In the genomic region with DNA sequence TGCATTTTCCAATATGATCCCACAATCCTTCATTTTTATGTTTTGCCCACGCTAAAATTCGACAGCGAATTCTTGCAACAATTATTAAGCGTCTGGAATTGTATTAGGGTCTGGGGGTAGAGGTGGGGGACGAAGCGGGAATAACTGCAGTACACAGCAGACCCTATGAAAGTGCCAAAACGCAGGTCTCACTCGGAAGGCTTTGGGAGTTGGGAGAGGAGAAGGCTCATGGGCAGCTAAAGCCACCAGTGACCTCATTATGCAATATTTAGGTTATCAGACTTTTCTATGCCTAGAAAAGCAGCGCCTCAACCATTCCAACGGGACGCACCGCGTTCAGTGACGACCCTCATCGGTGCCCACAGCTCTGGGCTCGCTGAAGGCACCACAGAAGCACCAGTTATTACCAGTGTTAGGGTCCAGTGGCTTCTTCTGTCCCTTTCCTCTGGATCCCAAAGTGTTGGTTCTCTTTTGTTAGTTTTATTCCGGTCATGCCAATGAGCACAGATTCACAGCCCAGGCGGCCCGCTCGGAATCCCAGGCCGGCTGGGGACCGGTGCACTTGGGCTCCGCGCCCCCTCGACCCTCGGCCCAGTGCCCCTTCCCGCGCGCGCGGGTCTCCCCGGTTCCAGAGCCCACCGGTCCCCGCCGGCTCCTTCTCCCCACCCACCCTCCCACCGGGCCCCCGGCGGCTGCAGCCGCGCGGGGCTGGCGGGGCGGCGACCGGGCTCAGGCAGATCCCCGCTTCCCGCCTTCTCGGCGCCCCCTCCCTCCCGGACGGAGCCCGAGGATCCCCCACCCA, we compare ENCODE assay signal across 9 cellular contexts. TPM values are rescaled to one million over a fixed set of nuclear protein-coding genes. Genes with fewer than 3 reads are reported as not detected.
DNase-seq lines count a peak whose midpoint lies in the region; ATAC-seq and TF ChIP-seq lines count a peak whose summit lies in the region.
"Had no signal": no experiment of that assay in that cellular context is flagged by ENCODE, and none has a peak within 500 bp of the region (broad histone marks: within the 10 kb centered on the region; RNA-seq: fewer than 3 reads in every experiment).

No MANE protein-coding gene starts in this region.

- H3K36me3 ChIP-seq in heart right ventricle = no peaks in the 10 kb centered on the region
- H3K36me3 ChIP-seq in psoas muscle (ENCODE audit: insufficient read depth in 1 of 2, low read depth in 1 of 2) = no peaks in the 10 kb centered on the region
- no peaks in the 10 kb centered on the region for H3K36me3 ChIP-seq in brain microvascular endothelial cell (replicated peaks)

- peaks cover 0 to 16% (median 0%) of the 10 kb centered on the region in 11 donors for H3K9me3 ChIP-seq in heart right ventricle
- H3K9me3 ChIP-seq in psoas muscle = peaks cover 12% of the 10 kb centered on the region

- intact Hi-C loops in heart right ventricle (cut with DNase I) (no loop called here), psoas muscle (cut with DNase I) (no loop called here)

- H3K27me3 ChIP-seq in heart right ventricle (peaks cover 0 to 65% (median 34%) of the 10 kb centered on the region in 7 donors), psoas muscle (ENCODE audit: insufficient read depth in 3 of 3, low read length in 2 of 3) (peaks cover 0 to 12% (median 0%) of the 10 kb centered on the region in 3 donors), brain microvascular endothelial cell (replicated peaks) (peaks cover 39% of the 10 kb centered on the region)

- H3K27ac ChIP-seq in heart right ventricle = peak overlapping the region in 9 of 10 donors; percentile 1 to 76 (median 67)
- H3K27ac ChIP-seq in psoas muscle = peak overlapping the region; percentile 65
- H3K27ac ChIP-seq in brain microvascular endothelial cell = no peak overlapping the region

- WGBS in heart right ventricle, 2 donors = 9 to 18% methylated on average over 35 to 52 of the region's 52 CpGs
- WGBS in psoas muscle, 3 donors = 14 to 27% (median 20%) methylated on average over 29 to 51 of the region's 52 CpGs

- TF ChIP-seq CTCF in heart right ventricle (IDR thresholded peaks at IDR 0.05) (no peak), psoas muscle (IDR thresholded peaks at IDR 0.05) (no peak), brain microvascular endothelial cell (IDR thresholded peaks at IDR 0.05; ENCODE audit: low read depth, low read length, missing control alignments) (no peak)

- ATAC-seq in GM18498 (IDR thresholded peaks at IDR 0.05; ENCODE audit: unreplicated experiment) (peak; percentile 5), heart right ventricle (peak in 7 of 8 donors; percentile 5 to 57 (median 11)), psoas muscle (peak in 2 of 4 donors; percentile 3 to 11), GM18519 (IDR thresholded peaks at IDR 0.05; ENCODE audit: low FRiP score, unreplicated experiment) (no peak)

- in situ Hi-C loops in brain microvascular endothelial cell (cut with HindIII; ENCODE audit: low pct_ligation_motif_present, low sequenced_read_pairs) = no loop called here

- peak; percentile 40 for DNase-seq in SK-N-DZ (ENCODE audit: low spot score)
- peak in 1 of 2 donors; percentile 12 for DNase-seq in heart right ventricle
- no peak for DNase-seq in psoas muscle
- DNase-seq in brain microvascular endothelial cell = no peak
- DNase-seq in NCI-H510A (lab: John Stamatoyannopoulos, UW) = no peak
- no peak for DNase-seq in NCI-H2171 treated with DMSO at 0.1 percent for 48 hours (lab: John Stamatoyannopoulos, UW)
- DNase-seq: activated CD8-positive, alpha-beta memory T cell treated with anti-CD3 and anti-CD28 coated beads, Interleukin-2, amount 50 U/mL, for 4 hours had no signal

- H3K4me1 ChIP-seq in heart right ventricle (peaks cover 0 to 17% (median 11%) of the 10 kb centered on the region in 9 donors), psoas muscle (peaks cover 7% of the 10 kb centered on the region)

- peak overlapping the region; percentile 45 to 65 (median 56) for H3K4me3 ChIP-seq in heart right ventricle
- H3K4me3 ChIP-seq in psoas muscle = peak overlapping the region; percentile 70
- no peak overlapping the region for H3K4me3 ChIP-seq in brain microvascular endothelial cell (ENCODE audit: low read depth, low read length)

RNA-seq across cellular contexts. Expression of a gene that starts 0.7 kb away (rescaled TPM):
- 8.6 and 9.6 TPM in 2 replicates for polyA plus RNA-seq in SK-N-DZ (2014; cell fraction: cytosol; rRNA removed)
- polyA plus RNA-seq in SK-N-DZ (2014; cell fraction: nucleus; rRNA removed) = 9.3 and 12.3 TPM in 2 replicates
- total RNA-seq in heart right ventricle (10 to 100 TPM; 15.2 to 86.9 (median 37.1) TPM), psoas muscle (1 to 10 TPM in 2 of 4 donors, under 1 TPM in 2; 0.57 to 1.8 (median 1.1) TPM)
- polyA plus RNA-seq in heart right ventricle (10 to 100 TPM in 1 of 2 donors, 1 to 10 TPM in 1; 7.5 to 81.0 TPM), psoas muscle (under 1 TPM; 0.36 to 0.68 (median 0.61) TPM)

Comparison
In these comparisons a context has a peak if more than half of its experiments do, and no peak if none do; other contexts are left out.
1. RNA of a gene that starts 0.7 kb away (total RNA-seq): 15.2 to 86.9 TPM in heart right ventricle; 0.57 to 1.8 TPM in psoas muscle; every median in the first group is over 4 times any median in the second.